In the genomic region with DNA sequence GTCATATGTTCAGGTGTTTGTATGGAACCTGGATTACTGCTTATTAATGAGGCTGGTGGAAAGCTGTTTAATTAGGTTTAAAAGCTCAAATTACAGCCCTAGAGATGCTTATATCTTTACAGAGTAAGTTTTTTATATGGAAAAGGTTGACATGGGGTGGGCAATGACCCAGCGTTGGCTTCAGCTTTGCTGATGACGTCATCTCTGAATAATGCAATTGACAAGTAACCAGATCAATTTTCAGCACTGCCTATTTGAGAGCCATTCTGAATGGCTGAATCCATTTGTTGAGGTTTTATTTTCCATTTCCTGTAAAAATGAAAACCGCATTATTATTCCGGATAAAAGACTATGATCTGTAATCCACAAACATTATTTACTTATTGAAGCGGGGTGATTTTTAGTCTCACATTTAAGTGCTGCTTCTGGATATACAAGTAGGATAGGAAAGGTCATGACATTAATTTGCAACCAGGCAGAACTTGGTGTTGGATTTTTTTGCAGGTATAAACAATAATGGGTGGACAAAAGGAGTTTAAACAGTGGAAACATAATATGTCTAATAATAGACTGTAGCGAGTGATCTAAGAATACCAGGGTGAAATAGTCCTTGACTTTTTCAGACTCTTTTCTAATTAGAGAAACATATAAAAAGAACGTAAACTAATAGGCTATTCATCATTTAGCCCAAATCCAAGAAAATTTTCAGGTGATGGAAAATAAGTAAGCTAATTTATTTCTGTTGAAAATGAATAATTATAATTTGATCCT, we compare ENCODE assay signal across 20 cellular contexts. TPM values are rescaled to one million over a fixed set of nuclear protein-coding genes. Genes with fewer than 3 reads are reported as not detected.
DNase-seq lines count a peak whose midpoint lies in the region; ATAC-seq lines count a peak whose summit lies in the region.
"Had no signal": no experiment of that assay in that cellular context is flagged by ENCODE, and none has a peak within 500 bp of the region (broad histone marks: within the 10 kb centered on the region; RNA-seq: fewer than 3 reads in every experiment).

No MANE protein-coding gene starts in this region.

- intact Hi-C loops in left ventricle myocardium superior (cut with micrococcal nuclease) = no loop called here

- in situ Hi-C loops in G401 (cut with HindIII; ENCODE audit: low sequenced_read_pairs) = no loop called here

- ATAC-seq in left ventricle myocardium superior = peak; percentile 40
- no peak for ATAC-seq in HG02623 (IDR thresholded peaks at IDR 0.05; ENCODE audit: unreplicated experiment)
- ATAC-seq in HG03025 (IDR thresholded peaks at IDR 0.05; ENCODE audit: low FRiP score, unreplicated experiment) = no peak
- ATAC-seq: activated CD8-positive, alpha-beta T cell treated with anti-CD3 and anti-CD28 coated beads for 36 hours; HCT116; natural killer cell treated with Interleukin-12 subunit alpha and Interleukin-12 subunit beta and Interleukin-15 and Interleukin-18, amount 100 ng/mL, for 72 hours had no signal

- DNase-seq in EL (peak; percentile 23), G401 (ENCODE audit: low spot score) (peak; percentile 10), NCI-H69 (lab: John Stamatoyannopoulos, UW) (peak; percentile 73), left ventricle myocardium superior (no peak), NCI-H2081 treated with DMSO at 0.1 percent for 48 hours (lab: John Stamatoyannopoulos, UW) (no peak)
- DNase-seq: activated CD4-positive, CD25-positive, alpha-beta regulatory T cell treated with anti-CD3 and anti-CD28 coated beads, Interleukin-2, amount 50 U/mL, for 72 hours; activated CD8-positive, alpha-beta T cell treated with anti-CD3 and anti-CD28 coated beads for 36 hours; activated naive CD8-positive, alpha-beta T cell treated with anti-CD3 and anti-CD28 coated beads for 36 hours; cerebellar nuclear complex; NCI-H1092; NCI-H2227 treated with DMSO at 0.1 percent for 48 hours; Peyer's patch; stomach; T-helper 1 cell; transverse colon had no signal

RNA-seq across cellular contexts. Expression of a gene that starts 2.7 kb away (rescaled TPM):
- not detected in 2 replicates for total RNA-seq in G401 (2014; rRNA removed; shearing (Covaris generic))
- 25.2 TPM for total RNA-seq in left ventricle myocardium superior
- total RNA-seq: activated CD8-positive, alpha-beta T cell treated with anti-CD3 and anti-CD28 coated beads for 36 hours; activated naive CD8-positive, alpha-beta T cell treated with anti-CD3 and anti-CD28 coated beads for 36 hours; ascending aorta; natural killer cell treated with Interleukin-12 subunit alpha and Interleukin-12 subunit beta and Interleukin-15 and Interleukin-18, amount 100 ng/mL, for 72 hours; Peyer's patch had no signal

Comparison
In these comparisons a context has a peak if more than half of its experiments do, and no peak if none do; other contexts are left out.
1. DNase-seq: peak in EL (single experiment), G401 (single experiment) and NCI-H69 (single experiment); none in left ventricle myocardium superior (single experiment) and NCI-H2081 treated with DMSO at 0.1 percent for 48 hours (single experiment).
2. RNA of a gene that starts 2.7 kb away (total RNA-seq): 25.2 TPM in left ventricle myocardium superior (single experiment); not detected in G401; every median in the first group is over 10 times any median in the second.